In the genomic region with DNA sequence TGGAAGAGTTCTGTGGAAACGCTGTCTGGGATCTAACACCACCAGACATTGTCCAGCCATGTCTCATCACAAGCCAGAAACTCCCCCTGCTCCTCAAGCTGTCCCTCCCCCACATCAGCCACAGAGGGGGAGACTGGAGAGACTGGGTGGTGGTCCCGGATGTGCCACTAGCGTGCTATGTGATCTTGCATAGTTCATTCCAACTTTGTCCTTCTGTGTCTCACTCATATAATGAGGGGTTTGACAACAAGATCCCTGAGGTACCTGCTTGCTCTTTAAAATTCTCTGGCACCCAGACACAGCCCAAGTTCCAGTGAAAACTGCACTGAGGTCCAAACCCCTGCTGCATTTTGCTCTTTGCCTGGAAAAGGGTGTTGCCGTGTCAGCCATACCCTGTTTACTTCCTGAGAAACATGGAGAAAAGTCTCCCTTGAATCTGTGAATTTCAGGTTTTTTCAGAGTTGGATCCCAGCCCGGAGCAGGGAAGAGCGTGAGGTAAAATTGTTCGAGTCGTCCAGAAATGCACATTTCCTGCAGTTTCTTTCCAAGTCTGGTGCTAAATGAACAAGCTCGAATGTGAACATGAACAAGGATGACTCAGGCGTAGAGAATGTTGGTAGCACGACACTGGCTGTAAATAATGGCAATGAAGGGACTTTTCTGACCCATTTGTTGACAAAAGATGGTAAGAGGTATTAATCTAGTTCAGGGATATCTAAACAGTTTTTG, we compare ENCODE assay signal across 8 cellular contexts.
DNase-seq lines count a peak whose midpoint lies in the region; ATAC-seq and TF ChIP-seq lines count a peak whose summit lies in the region.

No MANE protein-coding gene starts in this region.

- H3K79me2 ChIP-seq in neural progenitor cell (ENCODE audit: low read depth), result no peaks in the 10 kb centered on the region

- H4K20me1 ChIP-seq in neural progenitor cell (ENCODE audit: low read depth), result no peaks in the 10 kb centered on the region

- peaks cover 17% of the 10 kb centered on the region for H3K4me1 Mint-ChIP-seq in neural progenitor cell
- no peaks in the 10 kb centered on the region for H3K4me1 Mint-ChIP-seq in activated T-helper 17 cell treated with anti-CD3 and anti-CD28 coated beads, Interleukin-2, amount 50 U/mL, for 72 hours

- CTCF ChIA-PET in AG04449 (lab: Yijun Ruan, JAX), result interaction anchor here (0.6 kb wide), 2 partner anchors 254 to 639 kb away, joined by 3 read pairs; no protein-coding TSS in a partner anchor

- H3K36me3 Mint-ChIP-seq in neural progenitor cell, result no peaks in the 10 kb centered on the region
- no peaks in the 10 kb centered on the region for H3K36me3 Mint-ChIP-seq in activated T-helper 17 cell treated with anti-CD3 and anti-CD28 coated beads, Interleukin-2, amount 50 U/mL, for 72 hours (ENCODE audit: low read depth)

- no peak overlapping the region for H3K27ac ChIP-seq in neural progenitor cell

- no peak overlapping the region for H2AFZ ChIP-seq in neural progenitor cell (replicated peaks)

- H3F3A ChIP-seq in neural progenitor cell (ENCODE audit: low read depth), result no peaks in the 10 kb centered on the region

- H3K27me3 Mint-ChIP-seq in neural progenitor cell (ENCODE audit: insufficient read depth, low read depth), result peaks cover 5% of the 10 kb centered on the region
- H3K27me3 Mint-ChIP-seq in activated T-helper 17 cell treated with anti-CD3 and anti-CD28 coated beads, Interleukin-2, amount 50 U/mL, for 72 hours, result peaks cover 15% of the 10 kb centered on the region

- no peak for ATAC-seq in activated T-helper 17 cell treated with anti-CD3 and anti-CD28 coated beads, Interleukin-2, amount 50 U/mL, for 72 hours (replicated peaks)
- ATAC-seq in GM18505 (IDR thresholded peaks at IDR 0.05; ENCODE audit: unreplicated experiment), result no peak

- TF ChIP-seq POLR2A in GM18505 (IDR thresholded peaks at IDR 0.05; ENCODE audit: borderline replicate concordance, extremely low read depth, insufficient read depth, insufficient read length), result no peak

- H3K27me3 ChIP-seq in neural progenitor cell, result no peaks in the 10 kb centered on the region

- POLR2A ChIA-PET in AG04449 (lab: Yijun Ruan, JAX), result no interaction called here

- no peaks in the 10 kb centered on the region for H3K9me3 ChIP-seq in neural progenitor cell (ENCODE audit: low read depth)

- no peak overlapping the region for H3K4me2 ChIP-seq in neural progenitor cell

- H3K36me3 ChIP-seq in neural progenitor cell, result no peaks in the 10 kb centered on the region

- H3K27ac Mint-ChIP-seq in neural progenitor cell, result peak overlapping the region; percentile 8
- no peak overlapping the region for H3K27ac Mint-ChIP-seq in activated T-helper 17 cell treated with anti-CD3 and anti-CD28 coated beads, Interleukin-2, amount 50 U/mL, for 72 hours

- no peak overlapping the region for H3K9ac ChIP-seq in neural progenitor cell

- no peak overlapping the region for H3K4me3 ChIP-seq in AG04449 (ENCODE audit: low read depth, low read length)
- peak overlapping the region; percentile 10 for H3K4me3 ChIP-seq in epithelial cell of proximal tubule (ENCODE audit: low read depth, low read length)
- no peak overlapping the region for H3K4me3 ChIP-seq in neural progenitor cell

- no peak for TF ChIP-seq CTCF in AG04449 (IDR thresholded peaks at IDR 0.05; ENCODE audit: insufficient read depth, low read length, missing control alignments)
- TF ChIP-seq CTCF in epithelial cell of proximal tubule (conservative IDR thresholded peaks at IDR 0.05; ENCODE audit: low read depth, low read length), result no peak
- no peak for TF ChIP-seq CTCF in neural progenitor cell (IDR thresholded peaks at IDR 0.05)

- H3K4me1 ChIP-seq in neural progenitor cell, result peaks cover 7% of the 10 kb centered on the region

- H3K4me3 Mint-ChIP-seq in neural progenitor cell, result no peak overlapping the region
- no peak overlapping the region for H3K4me3 Mint-ChIP-seq in activated T-helper 17 cell treated with anti-CD3 and anti-CD28 coated beads, Interleukin-2, amount 50 U/mL, for 72 hours

- DNase-seq in AG04449 (ENCODE audit: low read depth, low spot score), result peak; percentile 34
- peak; percentile 11 for DNase-seq in NCI-H2196 treated with DMSO at 0.1 percent for 48 hours (lab: John Stamatoyannopoulos, UW; ENCODE audit: unreplicated experiment)
- peak; percentile 33 for DNase-seq in epithelial cell of proximal tubule (ENCODE audit: low read depth)
- DNase-seq in neural progenitor cell (ENCODE audit: low spot score), result no peak
- DNase-seq in effector CD8-positive, alpha-beta T cell (lab: John Stamatoyannopoulos, UW), result no peak
- DNase-seq in activated CD4-positive, alpha-beta T cell treated with anti-CD3 and anti-CD28 coated beads for 1 hour, result no peak

- H3K9me3 Mint-ChIP-seq in neural progenitor cell, result no peaks in the 10 kb centered on the region
- no peaks in the 10 kb centered on the region for H3K9me3 Mint-ChIP-seq in activated T-helper 17 cell treated with anti-CD3 and anti-CD28 coated beads, Interleukin-2, amount 50 U/mL, for 72 hours

Comparison
In these comparisons a context has a peak if more than half of its experiments do, and no peak if none do; other contexts are left out.
1. DNase-seq: peak in AG04449 (single experiment), NCI-H2196 treated with DMSO at 0.1 percent for 48 hours (single experiment) and epithelial cell of proximal tubule (single experiment); none in neural progenitor cell (single experiment), effector CD8-positive, alpha-beta T cell (single experiment) and activated CD4-positive, alpha-beta T cell treated with anti-CD3 and anti-CD28 coated beads for 1 hour (single experiment).